Comparison of ENCODE assay signal across 1 cellular context in genomic region chr20:18678599-18678998, GRCh38.
TF ChIP-seq lines count a peak whose summit lies in the region.

No MANE protein-coding gene starts in this region.

TF ChIP-seq in neural cell, 6 proteins besides CTCF, POLR2A, EP300 and RAD21 (continued from another document):
- no peak for TF ChIP-seq REST (IDR thresholded peaks at IDR 0.05; ENCODE audit: borderline replicate concordance)
